Comparison of ENCODE assay signal across 8 cellular contexts in genomic region chr9:128202648-128203023, GRCh38. TPM values are rescaled to one million over a fixed set of nuclear protein-coding genes. Genes with fewer than 3 reads are reported as not detected.
A peak's percentile ranks its signal among the peaks of the same experiment; 100 is the strongest.
DNase-seq lines count a peak whose midpoint lies in the region; ATAC-seq and TF ChIP-seq lines count a peak whose summit lies in the region.

No MANE protein-coding gene starts in this region.

- H3K36me3 ChIP-seq in WERI-Rb-1 (peaks cover 32% of the 10 kb centered on the region), suprapubic skin (no peaks in the 10 kb centered on the region)

- H3K4me3 ChIP-seq in WERI-Rb-1 (ENCODE audit: low read depth, low read length): no peak overlapping the region
- H3K4me3 ChIP-seq in suprapubic skin: peak overlapping the region; percentile 93

- H3K27ac Mint-ChIP-seq in activated T-cell treated with anti-CD3 and anti-CD28 coated beads, Interleukin-2, amount 50 U/mL, for 72 hours: peak overlapping the region; percentile 9
- H3K27ac Mint-ChIP-seq in immature natural killer cell: peak overlapping the region; percentile 26 to 82 (median 69)

- DNase-seq in activated T-cell treated with anti-CD3 and anti-CD28 coated beads, Interleukin-2, amount 50 U/mL, for 72 hours: no peak
- no peak for DNase-seq in activated T-cell treated with anti-CD3 and anti-CD28 coated beads, Interleukin-2, amount 50 U/mL, for 48 hours
- DNase-seq in WERI-Rb-1 (no peak), immature natural killer cell (no peak), suprapubic skin (ENCODE audit: low spot score in 2 of 2) (no peak), NCI-H2107 treated with DMSO at 0.1 percent for 48 hours (lab: John Stamatoyannopoulos, UW; ENCODE audit: unreplicated experiment) (no peak), NCI-H510A (lab: John Stamatoyannopoulos, UW) (no peak), NCI-H187 (lab: John Stamatoyannopoulos, UW) (no peak)

- H3K36me3 Mint-ChIP-seq in activated T-cell treated with anti-CD3 and anti-CD28 coated beads, Interleukin-2, amount 50 U/mL, for 72 hours (ENCODE audit: insufficient read depth in 2 of 2): no peaks in the 10 kb centered on the region
- H3K36me3 Mint-ChIP-seq in immature natural killer cell: no peaks in the 10 kb centered on the region

- H3K4me3 Mint-ChIP-seq in activated T-cell treated with anti-CD3 and anti-CD28 coated beads, Interleukin-2, amount 50 U/mL, for 72 hours: peak overlapping the region; percentile 80
- peak overlapping the region; percentile 81 to 85 (median 82) for H3K4me3 Mint-ChIP-seq in immature natural killer cell

- no peak for TF ChIP-seq POLR2A in suprapubic skin (IDR thresholded peaks at IDR 0.05)

- H3K27ac ChIP-seq in WERI-Rb-1: peak overlapping the region; percentile 98; the same call in 1 of the 2 replicates
- no peak overlapping the region for H3K27ac ChIP-seq in suprapubic skin

- TF ChIP-seq CTCF in WERI-Rb-1 (IDR thresholded peaks at IDR 0.05; ENCODE audit: low read depth, low read length) (no peak), suprapubic skin (IDR thresholded peaks at IDR 0.05) (no peak)

- peaks cover 22% of the 10 kb centered on the region for H3K4me1 Mint-ChIP-seq in activated T-cell treated with anti-CD3 and anti-CD28 coated beads, Interleukin-2, amount 50 U/mL, for 72 hours (ENCODE audit: low read depth)
- peaks cover 9% of the 10 kb centered on the region in 2 donors for H3K4me1 Mint-ChIP-seq in immature natural killer cell

- WGBS in suprapubic skin: 19% methylated on average over 2 of the region's 2 CpGs

- no peaks in the 10 kb centered on the region for H3K9me3 Mint-ChIP-seq in activated T-cell treated with anti-CD3 and anti-CD28 coated beads, Interleukin-2, amount 50 U/mL, for 72 hours
- no peaks in the 10 kb centered on the region for H3K9me3 Mint-ChIP-seq in immature natural killer cell

- H3K27me3 ChIP-seq in WERI-Rb-1 (ENCODE audit: insufficient read depth, low read depth, severe bottlenecking): no peaks in the 10 kb centered on the region
- H3K27me3 ChIP-seq in suprapubic skin: peaks cover 8% of the 10 kb centered on the region

- H3K27me3 Mint-ChIP-seq in activated T-cell treated with anti-CD3 and anti-CD28 coated beads, Interleukin-2, amount 50 U/mL, for 72 hours (ENCODE audit: low read depth): peaks cover 20% of the 10 kb centered on the region
- peaks cover 2 to 10% (median 10%) of the 10 kb centered on the region in 3 donors for H3K27me3 Mint-ChIP-seq in immature natural killer cell (ENCODE audit: low read depth in 3 of 3)

- H3K9me3 ChIP-seq in WERI-Rb-1 (ENCODE audit: severe bottlenecking) (no peaks in the 10 kb centered on the region), suprapubic skin (no peaks in the 10 kb centered on the region)

- TF ChIP-seq EP300 in suprapubic skin (IDR thresholded peaks at IDR 0.05): no peak

- H3K4me1 ChIP-seq in suprapubic skin: peaks cover 26% of the 10 kb centered on the region

- ATAC-seq in activated T-cell treated with anti-CD3 and anti-CD28 coated beads, Interleukin-2, amount 50 U/mL, for 72 hours (replicated peaks in 1 of 2): peak in 1 of 2 donors; percentile 8

RNA-seq across cellular contexts. Expression of gene DNM1, which starts 0.5 kb away (rescaled TPM):
- 1 to 10 TPM in 1 of 2 donors, under 1 TPM in 1; 0.86 to 2.4 TPM for total RNA-seq in activated T-cell treated with anti-CD3 and anti-CD28 coated beads, Interleukin-2, amount 50 U/mL, for 72 hours
- polyA plus RNA-seq in immature natural killer cell: under 1 TPM in 2 of 3 donors, not detected in 1; 0.32 to 0.47 TPM
- total RNA-seq in suprapubic skin: 10 to 100 TPM in 2 of 4 donors, 1 to 10 TPM in 2; 4.3 to 18.9 (median 10.1) TPM

RNA-seq across cellular contexts. Expression of gene CIZ1, which starts 11.3 kb away (rescaled TPM):
- total RNA-seq in activated T-cell treated with anti-CD3 and anti-CD28 coated beads, Interleukin-2, amount 50 U/mL, for 72 hours: 100 to 1,000 TPM; 161 to 203 TPM
- polyA plus RNA-seq in immature natural killer cell: 10 to 100 TPM in 1 of 3 donors, 1 to 10 TPM in 2; 4.4 to 36.4 (median 9.1) TPM
- total RNA-seq in suprapubic skin: 100 to 1,000 TPM in 3 of 4 donors, 10 to 100 TPM in 1; 86.7 to 136 (median 115) TPM

RNA-seq across cellular contexts. Expression of gene BBLN, which starts 42.6 kb away (rescaled TPM):
- total RNA-seq in activated T-cell treated with anti-CD3 and anti-CD28 coated beads, Interleukin-2, amount 50 U/mL, for 72 hours: 10 to 100 TPM; 72.9 to 81.4 TPM
- 100 to 1,000 TPM; 115 to 194 (median 182) TPM for polyA plus RNA-seq in immature natural killer cell
- 100 to 1,000 TPM; 157 to 345 (median 224) TPM for total RNA-seq in suprapubic skin

RNA-seq across cellular contexts. Expression of gene LCN2, which starts 53.4 kb away (rescaled TPM):
- not detected for total RNA-seq in activated T-cell treated with anti-CD3 and anti-CD28 coated beads, Interleukin-2, amount 50 U/mL, for 72 hours
- polyA plus RNA-seq in immature natural killer cell: under 1 TPM in 2 of 3 donors, not detected in 1; 0.44 to 0.66 TPM
- total RNA-seq in suprapubic skin: 10 to 100 TPM in 2 of 4 donors, 1 to 10 TPM in 2; 6.0 to 45.7 (median 22.3) TPM
